In the genomic region with DNA sequence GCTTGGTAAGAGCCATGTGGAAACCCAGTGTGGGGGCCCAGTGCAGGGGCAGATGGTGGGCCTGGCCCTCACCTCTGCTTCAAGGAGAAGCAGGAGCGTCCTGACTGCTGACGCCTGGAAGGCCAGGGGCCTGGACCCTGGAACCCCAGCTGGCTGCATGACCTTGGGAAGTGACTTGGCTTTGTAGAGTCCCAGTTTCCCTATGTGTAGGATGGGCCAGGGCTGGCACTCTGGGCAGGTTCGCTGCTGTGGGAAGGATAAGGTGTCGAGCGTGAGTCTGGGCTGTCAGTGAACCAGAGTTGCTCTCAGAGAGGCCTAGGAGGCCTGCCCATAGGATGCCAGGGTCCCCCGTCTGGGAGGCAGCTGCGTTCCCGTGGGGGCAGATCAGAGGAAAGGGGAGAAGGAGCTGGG, we compare ENCODE assay signal across 18 cellular contexts.
"Had no signal": no experiment of that assay in that cellular context is flagged by ENCODE, and none has a peak within 500 bp of the region (broad histone marks: within the 10 kb centered on the region; RNA-seq: fewer than 3 reads in every experiment).

No MANE protein-coding gene starts in this region.

- H3K4me3 ChIP-seq: tibial nerve, vagina had no signal

- H3K4me3 Mint-ChIP-seq: activated naive CD8-positive, alpha-beta T cell treated with anti-CD3 and anti-CD28 coated beads, Interleukin-2, amount 10 ng/mL, durations not matched to agents 7 days and 5 days; dendritic cell treated with granulocyte-macrophage colony-stimulating factor and Interleukin-4, amounts not matched to agents 40 ng/mL and 50 ng/mL, for 4 days; mesothelial cell of epicardium; neural crest cell; T-helper 2 cell treated with Interferon-gamma antibody and Interleukin-4, amounts not matched to agents 5 μg/mL and 100 μg/mL, for 36 hours had no signal

- H3K27ac ChIP-seq: brain microvascular endothelial cell, epithelial cell of prostate, tibial nerve, vagina had no signal

- H3K27me3 ChIP-seq: brain microvascular endothelial cell, tibial nerve, vagina had no signal

- H3K9me3 Mint-ChIP-seq: activated naive CD8-positive, alpha-beta T cell treated with anti-CD3 and anti-CD28 coated beads, Interleukin-2, amount 10 ng/mL, durations not matched to agents 7 days and 5 days; activated T-helper 2 cell treated with anti-CD3 and anti-CD28 coated beads, Interferon-gamma antibody, Interleukin-2, Interleukin-4, amounts not matched to agents 10 μg/mL and 5 μg/mL and 100 μg/mL, durations not matched to agents 14 hours and 24 hours and 36 hours; dendritic cell treated with granulocyte-macrophage colony-stimulating factor and Interleukin-4, amounts not matched to agents 40 ng/mL and 50 ng/mL, for 4 days; mesothelial cell of epicardium; neural crest cell; T-helper 2 cell treated with Interferon-gamma antibody and Interleukin-4, amounts not matched to agents 5 μg/mL and 100 μg/mL, for 36 hours had no signal

- H3K27ac Mint-ChIP-seq: activated naive CD8-positive, alpha-beta T cell treated with anti-CD3 and anti-CD28 coated beads, Interleukin-2, amount 10 ng/mL, durations not matched to agents 7 days and 5 days; activated T-helper 2 cell treated with anti-CD3 and anti-CD28 coated beads, Interferon-gamma antibody, Interleukin-2, Interleukin-4, amounts not matched to agents 10 μg/mL and 5 μg/mL and 100 μg/mL, durations not matched to agents 14 hours and 24 hours and 36 hours; dendritic cell treated with granulocyte-macrophage colony-stimulating factor and Interleukin-4, amounts not matched to agents 40 ng/mL and 50 ng/mL, for 4 days; mesothelial cell of epicardium; T-helper 2 cell treated with Interferon-gamma antibody and Interleukin-4, amounts not matched to agents 5 μg/mL and 100 μg/mL, for 36 hours had no signal

- H3K4me1 Mint-ChIP-seq: activated naive CD8-positive, alpha-beta T cell treated with anti-CD3 and anti-CD28 coated beads, Interleukin-2, amount 10 ng/mL, durations not matched to agents 7 days and 5 days; mesothelial cell of epicardium; neural crest cell had no signal

- DNase-seq: activated CD4-positive, alpha-beta T cell treated with anti-CD3 and anti-CD28 coated beads, Interleukin-2, amount 50 U/mL, for 1 hour; activated naive CD8-positive, alpha-beta T cell treated with anti-CD3 and anti-CD28 coated beads, Interleukin-2, amount 10 ng/mL, durations not matched to agents 7 days and 5 days; brain microvascular endothelial cell; cerebellar nuclear complex; effector memory CD4-positive, alpha-beta T cell; foreskin melanocyte; kidney glomerular epithelial cell; stimulated activated CD4-positive, alpha-beta T cell treated with anti-CD3 and anti-CD28 coated beads, Interleukin-2, amount 100 ng/mL, for 48 hours; stimulated activated naive CD4-positive, alpha-beta T cell; substantia nigra had no signal

- H3K9me3 ChIP-seq: tibial nerve, vagina had no signal

- H3K4me1 ChIP-seq: tibial nerve, vagina had no signal

- H3K27me3 Mint-ChIP-seq: activated naive CD8-positive, alpha-beta T cell treated with anti-CD3 and anti-CD28 coated beads, Interleukin-2, amount 10 ng/mL, durations not matched to agents 7 days and 5 days; dendritic cell treated with granulocyte-macrophage colony-stimulating factor and Interleukin-4, amounts not matched to agents 40 ng/mL and 50 ng/mL, for 4 days had no signal
